7 cellular contexts compared by ENCODE assay signal in genomic region chrX:109635151-109635550, GRCh38. TPM values are rescaled to one million over a fixed set of nuclear protein-coding genes. Genes with fewer than 3 reads are reported as not detected.
DNase-seq lines count a peak whose midpoint lies in the region; ATAC-seq and TF ChIP-seq lines count a peak whose summit lies in the region.

No MANE protein-coding gene starts in this region.

- no peaks in the 10 kb centered on the region for H3K36me3 ChIP-seq in mucosa of descending colon (ENCODE audit: low read depth)
- H3K36me3 ChIP-seq in tibial nerve, result no peaks in the 10 kb centered on the region

- no peak for DNase-seq in GM12864 (ENCODE audit: low read depth)
- peak; percentile 46 for DNase-seq in HuH-7 (ENCODE audit: low spot score)
- no peak for DNase-seq in astrocyte of the cerebellum (ENCODE audit: low read depth)
- peak in 1 of 3 donors; percentile 8 for DNase-seq in mucosa of descending colon
- DNase-seq in tibial nerve (ENCODE audit: low spot score in 2 of 2), result no peak

- H3K4me3 ChIP-seq in GM12864 (ENCODE audit: low read depth, low read length), result no peak overlapping the region
- no peak overlapping the region for H3K4me3 ChIP-seq in astrocyte of the cerebellum (ENCODE audit: low read depth, low read length)
- H3K4me3 ChIP-seq in mucosa of descending colon, result no peak overlapping the region
- H3K4me3 ChIP-seq in tibial nerve, result no peak overlapping the region

- WGBS in tibial nerve, 2 donors, result 22 to 29% methylated on average over 3 of the region's 3 CpGs

- H3K27ac ChIP-seq in tibial nerve, result no peak overlapping the region

- H3K27me3 ChIP-seq in tibial nerve, result peaks cover 0 to 8% of the 10 kb centered on the region in 2 donors

- ATAC-seq in mucosa of descending colon (peak; percentile 44), HG03378 (IDR thresholded peaks at IDR 0.05; ENCODE audit: unreplicated experiment) (no peak), GM19467 (IDR thresholded peaks at IDR 0.05; ENCODE audit: unreplicated experiment) (no peak)

- H3K4me1 ChIP-seq in mucosa of descending colon (ENCODE audit: low read depth), result no peaks in the 10 kb centered on the region
- no peaks in the 10 kb centered on the region for H3K4me1 ChIP-seq in tibial nerve

- no peak for TF ChIP-seq POLR2A in tibial nerve (IDR thresholded peaks at IDR 0.05)

- TF ChIP-seq CTCF in GM12864 (IDR thresholded peaks at IDR 0.05; ENCODE audit: low read depth, low read length, missing control alignments) (peak; percentile 46), astrocyte of the cerebellum (IDR thresholded peaks at IDR 0.05; ENCODE audit: low read depth, low read length, missing control alignments) (peak; percentile 55), mucosa of descending colon (IDR thresholded peaks at IDR 0.05) (no peak), tibial nerve (IDR thresholded peaks at IDR 0.05) (peak in 2 of 5 experiments; percentile 30 to 41)

- no peaks in the 10 kb centered on the region for H3K9me3 ChIP-seq in mucosa of descending colon
- no peaks in the 10 kb centered on the region for H3K9me3 ChIP-seq in tibial nerve

- in situ Hi-C loops in astrocyte of the cerebellum (cut with HindIII; ENCODE audit: low sequenced_read_pairs), result no loop called here

- intact Hi-C loops in mucosa of descending colon (cut with DNase I, micrococcal nuclease), result no loop called here

- TF ChIP-seq EP300 in tibial nerve (IDR thresholded peaks at IDR 0.05), result no peak

RNA-seq across cellular contexts. Expression of gene KCNE5, which starts 10.2 kb away (rescaled TPM):
- total RNA-seq in mucosa of descending colon (not detected), tibial nerve (under 1 TPM in 1 of 4 donors, not detected in 3; 0.66 TPM)
